Comparison of ENCODE assay signal across 17 cellular contexts in the genomic region with DNA sequence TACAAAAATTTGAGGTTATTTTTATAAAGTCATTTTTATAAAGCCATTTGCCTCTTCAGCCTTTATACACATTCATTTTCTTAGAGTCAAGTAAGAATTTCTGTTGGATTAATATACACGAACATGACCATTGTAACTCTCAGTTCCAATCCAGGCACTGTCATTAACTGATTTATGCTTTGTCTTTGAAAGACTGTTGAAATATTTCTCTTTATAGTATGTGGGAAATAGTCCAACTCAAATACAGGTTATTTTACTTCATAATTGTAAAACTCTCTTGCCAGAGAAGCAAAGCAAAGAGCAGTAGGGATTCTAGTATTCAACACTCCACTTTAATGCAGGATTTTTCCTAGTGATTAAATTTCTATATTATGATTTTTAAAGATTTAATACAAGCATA. TPM values are rescaled to one million over a fixed set of nuclear protein-coding genes. Genes with fewer than 3 reads are reported as not detected.
"Had no signal": no experiment of that assay in that cellular context is flagged by ENCODE, and none has a peak within 500 bp of the region (broad histone marks: within the 10 kb centered on the region; RNA-seq: fewer than 3 reads in every experiment).

No MANE protein-coding gene starts in this region.

- H3K36me3 ChIP-seq: MG63, Peyer's patch, SJCRH30 had no signal

- ATAC-seq: Right ventricle myocardium inferior had no signal

- H3K4me3 ChIP-seq: MG63, PC-9, Peyer's patch, SJCRH30 had no signal

- H3K9me3 ChIP-seq: MG63, Peyer's patch, SJCRH30 had no signal

- DNase-seq: MG63, NCI-H1092, NCI-H1105 treated with DMSO at 0.1 percent for 48 hours, NCI-H1417 treated with DMSO at 0.1 percent for 48 hours, NCI-H146, NCI-H1694 treated with DMSO at 0.1 percent for 48 hours, NCI-H1930, NCI-H2107, NCI-H2227 treated with DMSO at 0.1 percent for 48 hours, NCI-H524, NCI-H526 treated with DMSO at 0.1 percent for 48 hours, PC-9, Peyer's patch, SHP77 treated with DMSO at 0.1 percent for 48 hours, SJCRH30 had no signal

- H3K4me2 ChIP-seq: PC-9 had no signal

- H3K27me3 ChIP-seq: MG63, Peyer's patch, SJCRH30 had no signal

- H3K27ac ChIP-seq: PC-9, Peyer's patch, SJCRH30 had no signal

- H3K4me1 ChIP-seq: SJCRH30 had no signal

- H2AFZ ChIP-seq: PC-9 had no signal

RNA-seq across cellular contexts. Expression of gene PAPSS2, which starts 36.5 kb away (rescaled TPM):
- total RNA-seq: OCI-LY7 had no signal
